Comparison of ENCODE assay signal across 1 cellular context in genomic region chr21:42850463-42850862, GRCh38.
TF ChIP-seq lines count a peak whose summit lies in the region.

No MANE protein-coding gene starts in this region.

TF ChIP-seq in GM23338, 12 proteins besides CTCF, POLR2A, EP300 and RAD21 (continued from another document):
- no peak for TF ChIP-seq ZNF462 (CRISPR knock-in tag; IDR thresholded peaks at IDR 0.05)
- no peak for TF ChIP-seq EZH2 (IDR thresholded peaks at IDR 0.05; ENCODE audit: low read depth, unreplicated experiment)
- no peak for TF ChIP-seq EZH2phosphoT487 (IDR thresholded peaks at IDR 0.05; ENCODE audit: unreplicated experiment)
- no peak for TF ChIP-seq ZNF114 (CRISPR knock-in tag; IDR thresholded peaks at IDR 0.05)
- TF ChIP-seq POLR2AphosphoS5 (IDR thresholded peaks at IDR 0.05; ENCODE audit: low read depth), result no peak
- no peak for TF ChIP-seq JUNB (IDR thresholded peaks at IDR 0.05; ENCODE audit: unreplicated experiment)
- no peak for TF ChIP-seq CREB1 (CRISPR knock-in tag; IDR thresholded peaks at IDR 0.05; ENCODE audit: low read depth)
